In the genomic region with DNA sequence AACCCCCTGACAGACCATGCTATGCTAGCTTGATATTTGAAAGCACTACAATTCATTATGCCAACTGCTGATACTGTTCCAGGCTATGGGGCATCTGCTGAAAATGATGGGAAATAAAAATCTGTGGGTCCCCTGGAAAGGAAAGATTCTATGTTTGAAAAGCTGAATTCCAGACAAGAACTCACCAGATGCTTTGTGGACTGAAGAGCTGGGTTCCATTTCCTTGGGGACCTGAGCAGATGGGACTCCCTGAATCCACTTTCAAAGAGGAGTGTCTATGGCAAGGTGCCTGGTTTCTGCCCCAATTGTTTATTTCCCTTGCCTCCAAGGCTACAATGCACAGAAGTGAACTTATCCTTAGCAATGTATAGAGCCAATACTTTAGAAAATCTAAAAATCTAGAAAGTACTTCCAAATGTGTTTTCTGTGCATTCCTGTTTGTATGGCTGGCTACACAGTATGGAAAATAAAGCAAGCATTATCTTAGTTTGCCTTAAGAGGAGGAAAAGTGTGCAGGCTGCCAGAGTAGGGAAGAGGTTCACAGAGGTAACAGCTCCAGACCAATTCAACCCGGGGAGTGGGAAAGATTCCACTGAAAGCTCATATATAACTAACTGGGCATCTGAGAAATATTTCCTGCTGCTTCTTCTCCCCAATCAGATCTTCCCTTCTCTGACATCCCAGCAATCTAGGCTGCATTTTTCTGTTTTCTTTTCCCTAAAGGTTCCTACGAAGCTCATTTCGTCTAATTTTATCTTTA, we compare ENCODE assay signal across 16 cellular contexts.
"Had no signal": no experiment of that assay in that cellular context is flagged by ENCODE, and none has a peak within 500 bp of the region (broad histone marks: within the 10 kb centered on the region; RNA-seq: fewer than 3 reads in every experiment).

No MANE protein-coding gene starts in this region.

- H3K27ac Mint-ChIP-seq: activated naive CD8-positive, alpha-beta T cell treated with anti-CD3 and anti-CD28 coated beads for 36 hours had no signal

- H3K27me3 ChIP-seq: colonic mucosa, heart left ventricle, ovary, stomach had no signal

- H3K4me1 Mint-ChIP-seq: activated naive CD8-positive, alpha-beta T cell treated with anti-CD3 and anti-CD28 coated beads for 36 hours had no signal

- H3K27me3 Mint-ChIP-seq: activated naive CD8-positive, alpha-beta T cell treated with anti-CD3 and anti-CD28 coated beads for 36 hours had no signal

- H3K4me1 ChIP-seq: colonic mucosa, heart left ventricle, stomach had no signal

- H3K4me3 Mint-ChIP-seq: activated naive CD8-positive, alpha-beta T cell treated with anti-CD3 and anti-CD28 coated beads for 36 hours; activated T-cell treated with anti-CD3 and anti-CD28 coated beads, Interleukin-2, amount 50 U/mL, for 4 hours; neural crest cell had no signal

- DNase-seq: activated CD4-positive, alpha-beta T cell treated with anti-CD3 and anti-CD28 coated beads for 1 hour; activated CD4-positive, alpha-beta T cell treated with anti-CD3 and anti-CD28 coated beads, Interleukin-2, amount 50 U/mL, for 48 hours; activated gamma-delta T cell; activated naive CD8-positive, alpha-beta T cell treated with anti-CD3 and anti-CD28 coated beads for 36 hours; activated T-cell treated with anti-CD3 and anti-CD28 coated beads, Interleukin-2, amount 50 U/mL, for 4 hours; colonic mucosa; effector CD4-positive, alpha-beta T cell; foreskin melanocyte; heart left ventricle; left ventricle myocardium superior; mesenchymal stem cell; ovary; stimulated activated CD4-positive, alpha-beta T cell treated with anti-CD3 and anti-CD28 coated beads, Interleukin-4, amount 100 ng/mL, for 1 hour; stimulated activated CD8-positive, alpha-beta memory T cell treated with anti-CD3 and anti-CD28 coated beads, Interleukin-4, amount 100 ng/mL, for 48 hours; stomach had no signal

- H3K9me3 ChIP-seq: colonic mucosa, heart left ventricle, ovary, stomach had no signal

- H3K27ac ChIP-seq: colonic mucosa, heart left ventricle, ovary, stomach had no signal

- ATAC-seq: activated T-cell treated with anti-CD3 and anti-CD28 coated beads, Interleukin-2, amount 50 U/mL, for 4 hours; heart left ventricle; left ventricle myocardium superior had no signal

- H3K36me3 ChIP-seq: colonic mucosa, heart left ventricle, ovary, stomach had no signal

- H3K4me3 ChIP-seq: colonic mucosa, heart left ventricle, ovary, stomach had no signal

- H3K9me3 Mint-ChIP-seq: neural crest cell had no signal

- H3K36me3 Mint-ChIP-seq: activated naive CD8-positive, alpha-beta T cell treated with anti-CD3 and anti-CD28 coated beads for 36 hours had no signal
